ENCODE assay signal across 1 cellular context in genomic region chr2:8329660-8330622, GRCh38.
TF ChIP-seq lines count a peak whose summit lies in the region.

No MANE protein-coding gene starts in this region.

TF ChIP-seq in GM23338, 12 proteins besides CTCF, POLR2A, EP300 and RAD21 (continued from another document):
- TF ChIP-seq REST (IDR thresholded peaks at IDR 0.05; ENCODE audit: unreplicated experiment) (no peak), STAT1 (IDR thresholded peaks at IDR 0.05; ENCODE audit: unreplicated experiment) (no peak), ETS1 (IDR thresholded peaks at IDR 0.05) (no peak), ZNF331 (CRISPR knock-in tag; IDR thresholded peaks at IDR 0.05; ENCODE audit: low read depth) (no peak), EZH2phosphoT487 (IDR thresholded peaks at IDR 0.05; ENCODE audit: unreplicated experiment) (no peak), ZNF114 (CRISPR knock-in tag; IDR thresholded peaks at IDR 0.05) (no peak), ZNF462 (CRISPR knock-in tag; IDR thresholded peaks at IDR 0.05) (no peak)
